22 cellular contexts compared by ENCODE assay signal in the genomic region with DNA sequence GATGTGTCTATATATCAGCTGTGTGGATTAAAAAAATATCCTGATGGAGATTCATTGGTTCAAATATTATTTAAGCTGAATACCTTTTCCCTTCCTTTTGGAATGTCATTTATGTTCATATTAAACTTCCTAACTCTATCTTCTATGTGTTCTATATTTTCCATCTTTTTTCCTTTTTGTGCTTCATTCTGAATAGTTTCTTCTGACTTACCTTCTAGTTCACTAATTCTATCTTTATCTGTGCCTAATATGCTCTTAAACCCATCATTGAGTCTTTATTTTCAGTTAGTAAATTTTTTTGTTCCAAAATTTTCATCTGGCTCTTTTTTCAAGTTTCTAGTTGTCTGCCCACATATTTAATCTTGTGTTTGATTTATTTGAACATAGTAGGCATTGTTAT. TPM values are rescaled to one million over a fixed set of nuclear protein-coding genes. Genes with fewer than 3 reads are reported as not detected.
A peak's percentile ranks its signal among the peaks of the same experiment; 100 is the strongest.
DNase-seq lines count a peak whose midpoint lies in the region; ATAC-seq, FAIRE-seq and TF ChIP-seq lines count a peak whose summit lies in the region.
"Had no signal": no experiment of that assay in that cellular context is flagged by ENCODE, and none has a peak within 500 bp of the region (broad histone marks: within the 10 kb centered on the region; RNA-seq: fewer than 3 reads in every experiment).

No MANE protein-coding gene starts in this region.

- H3K4me1 ChIP-seq in SK-N-SH (ENCODE audit: control insufficient read depth in 1 of 2, insufficient read depth in 2 of 2, low read depth in 1 of 2, low read length in 1 of 2) (peaks cover 0 to 4% of the 10 kb centered on the region in 2 experiments; a peak in 2 of 4 replicates), K562 (replicated peaks in 1 of 2; ENCODE audit: control insufficient read depth in 2 of 2, insufficient read depth in 2 of 2, low read length in 2 of 2) (peaks cover 5 to 11% of the 10 kb centered on the region in 2 experiments; a peak in 3 of 5 replicates)
- peaks cover under 1% of the 10 kb centered on the region for H3K4me1 ChIP-seq in effector memory CD4-positive, alpha-beta T cell (ENCODE audit: control insufficient read depth, insufficient read depth, low read length, poor library complexity, severe bottlenecking)

- intact Hi-C loops in K562 (cut with micrococcal nuclease) = no loop called here

- TF ChIP-seq CTCF in SK-N-SH (IDR thresholded peaks at IDR 0.05) (no peak), K562 (IDR thresholded peaks at IDR 0.05 in 2 of 3, conservative IDR thresholded peaks at IDR 0.05 in 1 of 3; ENCODE audit: insufficient read depth in 2 of 3, low read depth in 1 of 3, low read length in 3 of 3) (no peak)

- H3K36me3 ChIP-seq in SK-N-SH (replicated peaks in 1 of 2; ENCODE audit: control insufficient read depth in 1 of 2, insufficient read depth in 2 of 2, low read length in 1 of 2) (no peaks in the 10 kb centered on the region), K562 (ENCODE audit: control insufficient read depth, insufficient read depth, low read length) (no peaks in the 10 kb centered on the region)
- H3K36me3 ChIP-seq in effector memory CD4-positive, alpha-beta T cell (ENCODE audit: control insufficient read depth, insufficient read depth, low read length) = no peaks in the 10 kb centered on the region
- H3K36me3 ChIP-seq: BLaER1 treated with 17β-estradiol and CSF1 and Interleukin-3, amounts not matched to agents 10 nM and 100 nM had no signal

- H3F3A ChIP-seq in SK-N-SH (replicated peaks; ENCODE audit: insufficient read depth) = peaks cover 14% of the 10 kb centered on the region

- H3K9me3 Mint-ChIP-seq in activated T-helper 17 cell treated with anti-CD3 and anti-CD28 coated beads, Interleukin-2, amount 50 U/mL, for 72 hours = no peaks in the 10 kb centered on the region

- CTCF ChIA-PET in SK-N-SH (lab: Yijun Ruan, JAX) = interaction anchor here (1.1 kb wide), 1 partner anchor 15 kb away, joined by 3 read pairs; no protein-coding TSS in a partner anchor
- CTCF ChIA-PET in K562 (lab: Yijun Ruan, JAX; ENCODE audit: low intra/inter-chr PET ratio) = no interaction called here

- H3K27me3 ChIP-seq in SK-N-SH (ENCODE audit: insufficient read depth) = no peaks in the 10 kb centered on the region
- no peaks in the 10 kb centered on the region for H3K27me3 ChIP-seq in K562 (ENCODE audit: control insufficient read depth in 2 of 2, insufficient read depth in 2 of 2, low read length in 2 of 2)
- H3K27me3 ChIP-seq in effector memory CD4-positive, alpha-beta T cell (replicated peaks; ENCODE audit: control insufficient read depth, insufficient read depth, low read length, poor library complexity, severe bottlenecking) = no peaks in the 10 kb centered on the region
- H3K27me3 ChIP-seq: BLaER1 treated with 17β-estradiol and CSF1 and Interleukin-3, amounts not matched to agents 10 nM and 100 nM had no signal

- no peak overlapping the region for H3K9ac ChIP-seq in SK-N-SH
- no peak overlapping the region for H3K9ac ChIP-seq in K562 (ENCODE audit: insufficient read depth in 1 of 2, low read depth in 2 of 2, low read length in 2 of 2)
- H3K9ac ChIP-seq: BLaER1 treated with 17β-estradiol and CSF1 and Interleukin-3, amounts not matched to agents 10 nM and 100 nM had no signal

- no TSS peak for BruUV-seq in K562 (replicated peaks; lab: Mats Ljungman, UMichigan)

- TF ChIP-seq EP300 in SK-N-SH (IDR thresholded peaks at IDR 0.05; ENCODE audit: borderline replicate concordance in 1 of 2, low read depth in 1 of 2, low read length in 1 of 2) = no peak
- TF ChIP-seq EP300 in K562 (IDR thresholded peaks at IDR 0.05; ENCODE audit: low read length) = no peak

- POLR2A ChIA-PET in SK-N-SH (lab: Yijun Ruan, JAX) = no interaction called here
- POLR2A ChIA-PET in K562 (lab: Yijun Ruan, JAX) = interaction anchor here (0.8 to 1.0 kb wide), 2 partner anchors 8 to 33 kb away, joined by 3 read pairs; no protein-coding TSS in a partner anchor

- H3K9me3 ChIP-seq in SK-N-SH (no peaks in the 10 kb centered on the region), K562 (replicated peaks; ENCODE audit: control insufficient read depth, insufficient read depth, low read depth, low read length) (no peaks in the 10 kb centered on the region)
- H3K9me3 ChIP-seq in effector memory CD4-positive, alpha-beta T cell (ENCODE audit: control insufficient read depth, low read length) = no peaks in the 10 kb centered on the region
- H3K9me3 ChIP-seq: A549 had no signal

- TF ChIP-seq POLR2A in K562 (conservative IDR thresholded peaks at IDR 0.05) = no peak

- DNase-seq in SK-N-SH (no peak), K562 (ENCODE audit: extremely low read depth in 1 of 4, low spot score in 3 of 4) (no peak), NCI-H2171 (lab: John Stamatoyannopoulos, UW) (no peak)
- no peak for DNase-seq in effector memory CD4-positive, alpha-beta T cell
- DNase-seq: AML-193; Caco-2; Calu3; CD4-positive, alpha-beta T cell; CD8-positive, alpha-beta T cell; DMS79 treated with DMSO at 0.1 percent for 48 hours; GF-D8 had no signal

- H3K27me3 Mint-ChIP-seq in activated T-helper 17 cell treated with anti-CD3 and anti-CD28 coated beads, Interleukin-2, amount 50 U/mL, for 72 hours = no peaks in the 10 kb centered on the region
- H3K27me3 Mint-ChIP-seq: B cell; CD4-positive, alpha-beta T cell had no signal

- H4K20me1 ChIP-seq in SK-N-SH (ENCODE audit: insufficient read depth) (no peaks in the 10 kb centered on the region), K562 (replicated peaks; ENCODE audit: control insufficient read depth, insufficient read depth, low read length) (no peaks in the 10 kb centered on the region)
- H4K20me1 ChIP-seq: BLaER1 treated with 17β-estradiol and CSF1 and Interleukin-3, amounts not matched to agents 10 nM and 100 nM had no signal

- no peak for FAIRE-seq in K562 (lab: Jason Lieb, UNC)
- FAIRE-seq: A549, D721Med, G401.6, GM12892, GM18507 had no signal

- TF ChIP-seq RAD21 in SK-N-SH (IDR thresholded peaks at IDR 0.05; ENCODE audit: low read length) = no peak
- TF ChIP-seq RAD21 in K562 (CRISPR knock-in tag; conservative IDR thresholded peaks at IDR 0.05 in 1 of 2, IDR thresholded peaks at IDR 0.05 in 1 of 2) = no peak

- in situ Hi-C loops in K562 (cut with MboI) = no loop called here

- ATAC-seq in SK-N-SH treated with all-trans-retinoic acid at 6 μM for 48 hours = no peak
- no peak for ATAC-seq in activated T-helper 17 cell treated with anti-CD3 and anti-CD28 coated beads, Interleukin-2, amount 50 U/mL, for 72 hours (replicated peaks)
- no peak for ATAC-seq in K562
- ATAC-seq: A549; CD8-positive, alpha-beta T cell had no signal

- H3K9me2 ChIP-seq in SK-N-SH = no peaks in the 10 kb centered on the region

- peak overlapping the region; percentile 3 for H3K27ac Mint-ChIP-seq in activated T-helper 17 cell treated with anti-CD3 and anti-CD28 coated beads, Interleukin-2, amount 50 U/mL, for 72 hours
- H3K27ac Mint-ChIP-seq: B cell; CD4-positive, alpha-beta T cell; CD8-positive, alpha-beta T cell had no signal

- H3K36me3 Mint-ChIP-seq in activated T-helper 17 cell treated with anti-CD3 and anti-CD28 coated beads, Interleukin-2, amount 50 U/mL, for 72 hours (ENCODE audit: low read depth) = peaks cover 19% of the 10 kb centered on the region

- peaks cover 14% of the 10 kb centered on the region for H3K4me1 Mint-ChIP-seq in activated T-helper 17 cell treated with anti-CD3 and anti-CD28 coated beads, Interleukin-2, amount 50 U/mL, for 72 hours

- H3K4me2 ChIP-seq in SK-N-SH (no peak overlapping the region), K562 (ENCODE audit: insufficient read depth, low read length) (no peak overlapping the region)
- H3K4me2 ChIP-seq: A549; BLaER1 treated with 17β-estradiol and CSF1 and Interleukin-3, amounts not matched to agents 10 nM and 100 nM had no signal

- H3K4me3 ChIP-seq in SK-N-SH (ENCODE audit: low read depth in 2 of 2, low read length in 1 of 2) = no peak overlapping the region
- H3K4me3 ChIP-seq in K562 = no peak overlapping the region
- H3K4me3 ChIP-seq in effector memory CD4-positive, alpha-beta T cell (ENCODE audit: insufficient read depth, low read depth, low read length, poor library complexity, severe bottlenecking) = no peak overlapping the region
- H3K4me3 ChIP-seq: A549; BLaER1 treated with 17β-estradiol and CSF1 and Interleukin-3, amounts not matched to agents 10 nM and 100 nM had no signal

- H3K9me1 ChIP-seq in K562 (ENCODE audit: control insufficient read depth, insufficient read depth, low read length) = no peaks in the 10 kb centered on the region

- no peak overlapping the region for H3K4me3 Mint-ChIP-seq in activated T-helper 17 cell treated with anti-CD3 and anti-CD28 coated beads, Interleukin-2, amount 50 U/mL, for 72 hours
- H3K4me3 Mint-ChIP-seq: B cell; CD4-positive, alpha-beta T cell; CD8-positive, alpha-beta T cell had no signal

- no peak overlapping the region for H2AFZ ChIP-seq in SK-N-SH (ENCODE audit: low read depth)
- no peak overlapping the region for H2AFZ ChIP-seq in K562 (ENCODE audit: low read depth, low read length)

- no peak overlapping the region for H3K27ac ChIP-seq in SK-N-SH (ENCODE audit: low read depth in 2 of 2, low read length in 1 of 2)
- H3K27ac ChIP-seq in K562 (ENCODE audit: extremely low read depth, low read depth, low read length) = no peak overlapping the region
- no peak overlapping the region for H3K27ac ChIP-seq in effector memory CD4-positive, alpha-beta T cell (ENCODE audit: insufficient read depth, low read length, poor library complexity, severe bottlenecking)
- H3K27ac ChIP-seq: 22Rv1; A549; BLaER1 treated with 17β-estradiol and CSF1 and Interleukin-3, amounts not matched to agents 10 nM and 100 nM; C4-2B had no signal

- peaks cover 7% of the 10 kb centered on the region for H3K79me2 ChIP-seq in SK-N-SH (ENCODE audit: insufficient read depth)
- peaks cover 18% of the 10 kb centered on the region for H3K79me2 ChIP-seq in K562 (ENCODE audit: control insufficient read depth, insufficient read depth, low read length)

RNA-seq across cellular contexts. Expression of a gene that starts 3.9 kb away (rescaled TPM):
- polyA plus RNA-seq in SK-N-SH (2012; rRNA removed) = 3.3 and 3.5 TPM in 2 replicates
- 4.3 and 4.8 TPM in 2 replicates for polyA plus RNA-seq in SK-N-SH (2012; cell fraction: cytosol; rRNA removed)
- polyA plus RNA-seq in SK-N-SH (2012; cell fraction: nucleus; rRNA removed) = 3.7 and 5.1 TPM in 2 replicates
- 10 to 100 TPM; 45.2 to 48.5 TPM for total RNA-seq in activated T-helper 17 cell treated with anti-CD3 and anti-CD28 coated beads, Interleukin-2, amount 50 U/mL, for 72 hours
- total RNA-seq in K562 (2011; cell fraction: chromatin; rRNA removed; ENCODE audit: low replicate concordance) = 41.6 and 60.4 TPM in 2 replicates
- total RNA-seq in K562 (2011; cell fraction: nucleolus; rRNA removed) = 13.7 and 17.9 TPM in 2 replicates
- 21.9 and 34.4 TPM in 2 replicates for total RNA-seq in K562 (2011; cell fraction: nucleoplasm; rRNA removed)
- 24.4 and 25.7 TPM in 2 replicates for total RNA-seq in K562 (2014; rRNA removed)
- total RNA-seq in K562 (2014; rRNA removed; fragmentation: Illumina TruSeq; extraction: Trizol) = 36.1 and 41.0 TPM in 2 replicates
- total RNA-seq in K562 (2015; rRNA removed; fragmentation: Illumina TruSeq; extraction: Trizol) = 26.4 and 31.1 TPM in 2 replicates
- 26.7 and 30.1 TPM in 2 replicates for total RNA-seq in K562 (2021)
- polyA plus RNA-seq in K562 (2011; rRNA removed) = 23.0 and 25.9 TPM in 2 replicates
- 5.2 and 10.6 TPM in 2 replicates for polyA plus RNA-seq in K562 (2011; cell fraction: cytosol; rRNA removed)
- polyA plus RNA-seq in K562 (2011; cell fraction: nucleus; rRNA removed) = 13.7 and 18.9 TPM in 2 replicates
- 8.5 and 10.5 TPM in 2 replicates for polyA plus RNA-seq in K562 (2012)
- polyA plus RNA-seq in K562 (2014; fragmentation: Illumina TruSeq; extraction: Trizol) = 19.6 and 24.2 TPM in 2 replicates
- 10 to 100 TPM; 12.4 to 22.8 TPM for polyA plus RNA-seq in K562 (2014; fragmentation: Nextera tagmentation; extraction: Ambion mirVana)
- 10.5 and 11.4 TPM in 2 replicates for polyA plus RNA-seq in K562 (2014; rRNA removed)
- 66.3 and 97.5 TPM in 2 replicates for polyA minus RNA-seq in K562 (2011; rRNA and poly(A)+ RNA removed)
- polyA minus RNA-seq in K562 (2011; cell fraction: cytosol; rRNA and poly(A)+ RNA removed) = 23.6 and 24.8 TPM in 2 replicates
- polyA minus RNA-seq in K562 (2011; cell fraction: nucleus; rRNA and poly(A)+ RNA removed) = 15.6 and 26.7 TPM in 2 replicates
